Comparison of ENCODE assay signal across 8 cellular contexts in genomic region chr19:33064778-33065550, GRCh38. TPM values are rescaled to one million over a fixed set of nuclear protein-coding genes. Genes with fewer than 3 reads are reported as not detected.
DNase-seq lines count a peak whose midpoint lies in the region; ATAC-seq and FAIRE-seq lines count a peak whose summit lies in the region.

Gene RHPN2, minus strand, starts transcription at chr19:33064888. Its CDS starts 36 bp downstream, at chr19:33064852.

- WGBS in trophoblast cell (ENCODE audit: extremely low coverage, insufficient coverage, insufficient read length), result no CpG with 5 or more reads among the region's 87 CpGs

- peaks cover 27 to 35% (median 29%) of the 10 kb centered on the region in 11 experiments for H3K27me3 ChIP-seq in BLaER1 treated with 17β-estradiol and CSF1 and Interleukin-3, amounts not matched to agents 10 nM and 100 nM
- H3K27me3 ChIP-seq in trophoblast cell (ENCODE audit: insufficient read depth, low read length), result peaks cover 8% of the 10 kb centered on the region

- no peaks in the 10 kb centered on the region for H3K79me2 ChIP-seq in trophoblast cell (ENCODE audit: control insufficient read depth, insufficient read depth, low read length, poor library complexity)

- peak within 1 kb of the TSS; percentile 63 for H3K18ac ChIP-seq in trophoblast cell (ENCODE audit: low read length)

- H2AFZ ChIP-seq in trophoblast cell (ENCODE audit: insufficient read depth, low read length, poor library complexity), result peak within 1 kb of the TSS; percentile 57

- peak within 1 kb of the TSS; percentile 51 for H4K8ac ChIP-seq in trophoblast cell (ENCODE audit: low read depth, low read length)

- peak within 1 kb of the TSS; percentile 10 for H3K4ac ChIP-seq in trophoblast cell (ENCODE audit: low read depth, low read length)

- peak within 1 kb of the TSS; percentile 24 for H2BK12ac ChIP-seq in trophoblast cell (ENCODE audit: low read length)

- peak; percentile 88 for DNase-seq in HTR-8/SVneo (ENCODE audit: insufficient read length, low spot score)
- DNase-seq in RKO (ENCODE audit: low spot score), result peak; percentile 84
- peak; percentile 8 for DNase-seq in activated effector memory CD4-positive, alpha-beta T cell treated with Interleukin-2 at 50 U/mL for 16 hours
- peak; percentile 88 for DNase-seq in glomerular visceral epithelial cell (ENCODE audit: extremely low spot score)
- peak; percentile 70 to 78 for DNase-seq in trophoblast cell
- DNase-seq in urothelium cell line (ENCODE audit: low spot score), result peak; percentile 94

- peak within 1 kb of the TSS; percentile 7 for H4K12ac ChIP-seq in trophoblast cell (ENCODE audit: low read depth, low read length)

- peak within 1 kb of the TSS; percentile 2 for H2BK120ac ChIP-seq in trophoblast cell (ENCODE audit: insufficient read depth, low read length, poor library complexity)

- H3K23ac ChIP-seq in trophoblast cell (ENCODE audit: low read length), result no peak within 1 kb of the TSS

- H3K14ac ChIP-seq in trophoblast cell (ENCODE audit: low read length), result peak within 1 kb of the TSS; percentile 14

- peaks cover 5 to 20% (median 15%) of the 10 kb centered on the region in 10 experiments; a peak in 17 of 20 replicates for H3K4me1 ChIP-seq in BLaER1 treated with 17β-estradiol and CSF1 and Interleukin-3, amounts not matched to agents 10 nM and 100 nM
- H3K4me1 ChIP-seq in trophoblast cell (ENCODE audit: control insufficient read depth in 1 of 2, insufficient read depth in 2 of 2, low read length in 2 of 2), result peaks cover 8 to 9% of the 10 kb centered on the region in 2 experiments

- peak within 1 kb of the TSS in 2 of 11 experiments; percentile 29 to 33; a peak in 4 of 22 replicates for H3K9ac ChIP-seq in BLaER1 treated with 17β-estradiol and CSF1 and Interleukin-3, amounts not matched to agents 10 nM and 100 nM
- no peak within 1 kb of the TSS for H3K9ac ChIP-seq in trophoblast cell (ENCODE audit: low read length)

- peaks cover 6% of the 10 kb centered on the region for H3K79me1 ChIP-seq in trophoblast cell (ENCODE audit: low read length)

- H3K4me2 ChIP-seq in BLaER1 treated with 17β-estradiol and CSF1 and Interleukin-3, amounts not matched to agents 10 nM and 100 nM, result peak within 1 kb of the TSS; percentile 56 to 84 (median 75)
- H3K4me2 ChIP-seq in trophoblast cell (ENCODE audit: low read length), result peak within 1 kb of the TSS; percentile 65

- ATAC-seq in GM19395 (IDR thresholded peaks at IDR 0.05; ENCODE audit: unreplicated experiment), result peak; percentile 67

- H3K9me3 ChIP-seq in BLaER1 treated with 17β-estradiol and CSF1 and Interleukin-3, amounts not matched to agents 10 nM and 100 nM (replicated peaks in 1 of 11), result no peaks in the 10 kb centered on the region
- no peaks in the 10 kb centered on the region for H3K9me3 ChIP-seq in trophoblast cell (ENCODE audit: insufficient read depth, low read depth, low read length)

- no peak within 1 kb of the TSS for H2BK5ac ChIP-seq in trophoblast cell (ENCODE audit: low read depth, low read length, poor library complexity)

- FAIRE-seq in HTR-8/SVneo (lab: Jason Lieb, UNC), result peak; percentile 63
- FAIRE-seq in urothelium cell line (lab: Jason Lieb, UNC), result no peak

- no peaks in the 10 kb centered on the region for H3K36me3 ChIP-seq in BLaER1 treated with 17β-estradiol and CSF1 and Interleukin-3, amounts not matched to agents 10 nM and 100 nM
- H3K36me3 ChIP-seq in trophoblast cell (ENCODE audit: control insufficient read depth in 1 of 2, insufficient read depth in 2 of 2, low read length in 2 of 2), result no peaks in the 10 kb centered on the region

- H4K20me1 ChIP-seq in BLaER1 treated with 17β-estradiol and CSF1 and Interleukin-3, amounts not matched to agents 10 nM and 100 nM, result peaks cover 0 to 18% (median 4%) of the 10 kb centered on the region in 11 experiments; a peak in 9 of 22 replicates

- peak within 1 kb of the TSS; percentile 28 for H4K91ac ChIP-seq in trophoblast cell (ENCODE audit: low read depth, low read length)

- H2AK5ac ChIP-seq in trophoblast cell (ENCODE audit: low read length), result no peak within 1 kb of the TSS

- H3K27ac ChIP-seq in BLaER1 treated with 17β-estradiol and CSF1 and Interleukin-3, amounts not matched to agents 10 nM and 100 nM, result no peak within 1 kb of the TSS
- no peak within 1 kb of the TSS for H3K27ac ChIP-seq in trophoblast cell (ENCODE audit: low read depth, low read length)

- peak within 1 kb of the TSS; percentile 34 to 66 (median 50); a peak in 17 of 20 replicates for H3K4me3 ChIP-seq in BLaER1 treated with 17β-estradiol and CSF1 and Interleukin-3, amounts not matched to agents 10 nM and 100 nM
- peak within 1 kb of the TSS; percentile 66 for H3K4me3 ChIP-seq in trophoblast cell (ENCODE audit: low read depth, low read length)

RNA-seq across cellular contexts. Expression of gene RHPN2, which starts in this region (rescaled TPM):
- 7.4 and 7.9 TPM in 2 replicates for polyA plus RNA-seq in trophoblast cell (2013)

Comparison
In these comparisons a context has a peak if more than half of its experiments do, and no peak if none do; other contexts are left out.
1. DNase-seq: peak in every context shown above with its lines; median percentile 94 in urothelium cell line; 88 in HTR-8/SVneo; 88 in glomerular visceral epithelial cell; 84 in RKO; 74 in trophoblast cell; 8 in activated effector memory CD4-positive, alpha-beta T cell treated with Interleukin-2 at 50 U/mL for 16 hours.